In the genomic region with DNA sequence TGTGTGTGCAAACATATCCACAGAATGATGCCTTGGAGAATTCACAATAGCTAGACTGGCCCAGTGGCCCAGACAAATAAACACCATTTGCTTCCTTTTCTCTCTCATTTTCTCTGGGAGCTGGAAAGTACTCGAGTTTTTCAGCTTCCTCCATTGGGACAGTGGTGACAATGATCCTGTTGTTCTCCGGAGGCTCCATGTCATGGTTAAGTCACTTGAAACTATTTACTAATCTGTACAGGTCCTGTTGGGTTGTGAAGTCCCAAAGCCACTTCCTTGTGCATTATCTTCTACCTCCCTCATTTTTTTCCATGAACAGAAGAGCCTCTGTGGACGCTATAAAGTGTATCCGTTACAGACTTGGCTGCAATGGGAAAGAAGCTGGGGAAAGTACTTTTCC, we compare ENCODE assay signal across 19 cellular contexts.
"Had no signal": no experiment of that assay in that cellular context is flagged by ENCODE, and none has a peak within 500 bp of the region (broad histone marks: within the 10 kb centered on the region; RNA-seq: fewer than 3 reads in every experiment).

No MANE protein-coding gene starts in this region.

- H3K27me3 ChIP-seq: cardiac muscle cell, neutrophil, tibial artery, vagina had no signal

- H3K36me3 ChIP-seq: cardiac muscle cell, neutrophil, tibial artery, vagina had no signal

- ATAC-seq: activated CD8-positive, alpha-beta T cell treated with anti-CD3 and anti-CD28 coated beads for 36 hours; esophagus mucosa; natural killer cell; stimulated activated naive CD8-positive, alpha-beta T cell treated with anti-CD3 and anti-CD28 coated beads, Interleukin-15, Interleukin-2, amounts not matched to agents 100 U/mL and 50 U/mL, for 24 hours had no signal

- H3K4me1 ChIP-seq: parathyroid adenoma, tibial artery, vagina had no signal

- H3K27ac ChIP-seq: cardiac muscle cell, neutrophil, parathyroid adenoma, tibial artery, vagina had no signal

- H3K9me3 ChIP-seq: neutrophil, tibial artery, vagina had no signal

- DNase-seq: activated CD4-positive, alpha-beta T cell treated with anti-CD3 and anti-CD28 coated beads for 48 hours; activated CD4-positive, CD25-positive, alpha-beta regulatory T cell; activated CD8-positive, alpha-beta T cell treated with anti-CD3 and anti-CD28 coated beads for 36 hours; activated T-cell treated with anti-CD3 and anti-CD28 coated beads, Interleukin-2, amount 50 U/mL, for 1 hour; effector CD8-positive, alpha-beta T cell; mesendoderm; natural killer cell; retina; stimulated activated CD4-positive, alpha-beta T cell treated with anti-CD3 and anti-CD28 coated beads, Interleukin-12 subunit alpha, Interleukin-12 subunit beta, amount 100 ng/mL, for 4 hours; stimulated activated CD4-positive, alpha-beta T cell treated with anti-CD3 and anti-CD28 coated beads, Interleukin-1b, Interleukin-23, amount 100 ng/mL, for 48 hours; stimulated activated naive CD8-positive, alpha-beta T cell treated with anti-CD3 and anti-CD28 coated beads, Interleukin-15, Interleukin-2, amounts not matched to agents 100 U/mL and 50 U/mL, for 24 hours; T-helper 1 cell; T-helper 9 cell; tibial artery had no signal

- H3K4me3 ChIP-seq: cardiac muscle cell, tibial artery, vagina had no signal
